ENCODE assay signal across 23 cellular contexts in genomic region chr20:49399329-49399728, GRCh38.
A peak's percentile ranks its signal among the peaks of the same experiment; 100 is the strongest.
DNase-seq lines count a peak whose midpoint lies in the region; ATAC-seq and TF ChIP-seq lines count a peak whose summit lies in the region.
"Had no signal": no experiment of that assay in that cellular context is flagged by ENCODE, and none has a peak within 500 bp of the region (broad histone marks: within the 10 kb centered on the region; RNA-seq: fewer than 3 reads in every experiment).

No MANE protein-coding gene starts in this region.

- H3K9me3 Mint-ChIP-seq in H9: peaks cover 8 to 13% of the 10 kb centered on the region in 2 experiments
- H3K9me3 Mint-ChIP-seq: activated naive CD8-positive, alpha-beta T cell treated with anti-CD3 and anti-CD28 coated beads for 36 hours; activated T-helper 1 cell treated with anti-CD3 and anti-CD28 coated beads, Interleukin-12 subunit alpha, Interleukin-12 subunit beta, Interleukin-2, Interleukin-4 antibody, amounts not matched to agents 30 ng/mL and 10 ng/mL and 1 ng/mL, durations not matched to agents 14 hours and 24 hours and 36 hours; CD4-positive, alpha-beta memory T cell; dendritic cell treated with granulocyte-macrophage colony-stimulating factor and Interleukin-4, amounts not matched to agents 40 ng/mL and 50 ng/mL, for 4 days; type B pancreatic cell had no signal

- TF ChIP-seq CTCF in fibroblast of mammary gland (conservative IDR thresholded peaks at IDR 0.05; ENCODE audit: control insufficient read depth, insufficient read depth, low read depth, low read length) (no peak), H9 (conservative IDR thresholded peaks at IDR 0.05) (no peak), PC-3 (conservative IDR thresholded peaks at IDR 0.05; ENCODE audit: low read depth, low read length) (no peak)

- WGBS in H9 (ENCODE audit: extremely low coverage, insufficient read length, low lambda C conversion rate): no CpG with 5 or more reads among the region's 5 CpGs

- H4K20me1 ChIP-seq in H9 (ENCODE audit: control insufficient read depth, insufficient read depth, insufficient read length): no peaks in the 10 kb centered on the region
- H4K20me1 ChIP-seq in PC-3 (ENCODE audit: low read length): no peaks in the 10 kb centered on the region

- no peaks in the 10 kb centered on the region for H3K27me3 ChIP-seq in rectal smooth muscle tissue (ENCODE audit: control insufficient read depth, insufficient read depth, low read length)
- H3K27me3 ChIP-seq in H9 (ENCODE audit: insufficient read depth, low read length): no peaks in the 10 kb centered on the region
- no peaks in the 10 kb centered on the region for H3K27me3 ChIP-seq in PC-3 (ENCODE audit: low read length)
- H3K27me3 ChIP-seq: pancreas had no signal

- peak overlapping the region; percentile 96 for H3K27ac ChIP-seq in rectal smooth muscle tissue (ENCODE audit: low read depth, low read length)
- H3K27ac ChIP-seq in H9 (ENCODE audit: insufficient read length, low read depth, low read length): no peak overlapping the region
- H3K27ac ChIP-seq in PC-3 (ENCODE audit: low read length): no peak overlapping the region
- H3K27ac ChIP-seq: epithelial cell of prostate, pancreas had no signal

- H3K36me3 Mint-ChIP-seq in H9 (ENCODE audit: insufficient read depth in 1 of 3, low read depth in 3 of 3): 0 out of 7 replicates have a peak, but pooled peaks cover 0 to 4% (median 4%) of the 10 kb centered on the region in 3 experiments
- H3K36me3 Mint-ChIP-seq: activated naive CD8-positive, alpha-beta T cell treated with anti-CD3 and anti-CD28 coated beads for 36 hours; CD4-positive, alpha-beta memory T cell; naive thymus-derived CD4-positive, alpha-beta T cell; type B pancreatic cell had no signal

- no peak overlapping the region for H3K14ac ChIP-seq in H9 (ENCODE audit: insufficient read depth, low read length)

- H2BK120ac ChIP-seq in H9 (ENCODE audit: low read depth, low read length, poor library complexity, severe bottlenecking): no peak overlapping the region

- H3K4me3 ChIP-seq in fibroblast of mammary gland (ENCODE audit: control insufficient read depth, low read depth, low read length) (no peak overlapping the region), rectal smooth muscle tissue (ENCODE audit: low read length) (no peak overlapping the region), PC-3 (ENCODE audit: low read length) (no peak overlapping the region)
- H3K4me3 ChIP-seq: pancreas had no signal

- CTCF ChIA-PET in PC-3 (lab: Charles Lee): no interaction called here

- peak overlapping the region in 1 of 3 experiments; percentile 49; a peak in 2 of 7 replicates for H3K27ac Mint-ChIP-seq in H9
- H3K27ac Mint-ChIP-seq: activated naive CD8-positive, alpha-beta T cell treated with anti-CD3 and anti-CD28 coated beads for 36 hours; activated T-helper 1 cell treated with anti-CD3 and anti-CD28 coated beads, Interleukin-12 subunit alpha, Interleukin-12 subunit beta, Interleukin-2, Interleukin-4 antibody, amounts not matched to agents 30 ng/mL and 10 ng/mL and 1 ng/mL, durations not matched to agents 14 hours and 24 hours and 36 hours; CD4-positive, alpha-beta memory T cell; dendritic cell treated with granulocyte-macrophage colony-stimulating factor and Interleukin-4, amounts not matched to agents 40 ng/mL and 50 ng/mL, for 4 days; memory B cell; naive thymus-derived CD4-positive, alpha-beta T cell; type B pancreatic cell had no signal

- no peak overlapping the region for H2BK15ac ChIP-seq in H9 (ENCODE audit: low read depth, low read length)

- H3K27me3 Mint-ChIP-seq in H9 (ENCODE audit: low read depth): no peaks in the 10 kb centered on the region; the same call in 1 of the 2 replicates

- no peak overlapping the region for H3K4me3 Mint-ChIP-seq in H9
- H3K4me3 Mint-ChIP-seq: activated naive CD8-positive, alpha-beta T cell treated with anti-CD3 and anti-CD28 coated beads for 36 hours; activated T-helper 1 cell treated with anti-CD3 and anti-CD28 coated beads, Interleukin-12 subunit alpha, Interleukin-12 subunit beta, Interleukin-2, Interleukin-4 antibody, amounts not matched to agents 30 ng/mL and 10 ng/mL and 1 ng/mL, durations not matched to agents 14 hours and 24 hours and 36 hours; brain; CD4-positive, alpha-beta memory T cell; dendritic cell treated with granulocyte-macrophage colony-stimulating factor and Interleukin-4, amounts not matched to agents 40 ng/mL and 50 ng/mL, for 4 days; memory B cell; naive thymus-derived CD4-positive, alpha-beta T cell; type B pancreatic cell had no signal

- no peaks in the 10 kb centered on the region for H3F3A ChIP-seq in PC-3 (ENCODE audit: low read length, unreplicated experiment)

- H2AK5ac ChIP-seq in H9 (ENCODE audit: insufficient read length, low read length): no peak overlapping the region

- no peak overlapping the region for H3K9ac ChIP-seq in rectal smooth muscle tissue (ENCODE audit: low read length)
- H3K9ac ChIP-seq in H9 (ENCODE audit: extremely low read depth, insufficient read length, low read length): no peak overlapping the region
- no peak overlapping the region for H3K9ac ChIP-seq in PC-3 (ENCODE audit: low read length)
- H3K9ac ChIP-seq: SK-N-SH had no signal

- peaks cover 6 to 13% of the 10 kb centered on the region in 2 experiments for H3K4me1 Mint-ChIP-seq in H9
- H3K4me1 Mint-ChIP-seq: activated naive CD8-positive, alpha-beta T cell treated with anti-CD3 and anti-CD28 coated beads for 36 hours; CD4-positive, alpha-beta memory T cell; memory B cell had no signal

- no peak overlapping the region for H3K56ac ChIP-seq in H9 (ENCODE audit: insufficient read length, low read depth, low read length)

- no peak overlapping the region for H3T11ph ChIP-seq in H9 (ENCODE audit: low read length)

- H3K4ac ChIP-seq in H9 (ENCODE audit: low read depth, low read length): no peak overlapping the region

- POLR2A ChIA-PET in PC-3 (lab: Charles Lee; ENCODE audit: unreplicated experiment): no interaction called here

- no peak overlapping the region for H4K91ac ChIP-seq in H9 (ENCODE audit: insufficient read length, low read depth, low read length)

- no TSS peak for BruUV-seq in PC-3 (replicated peaks; lab: Mats Ljungman, UMichigan)

- H3K23ac ChIP-seq in H9 (ENCODE audit: insufficient read length, low read depth, low read length): no peak overlapping the region

- H4K8ac ChIP-seq in H9 (replicated peaks; ENCODE audit: insufficient read length, low read depth, low read length): no peak overlapping the region

- H2BK12ac ChIP-seq in H9 (ENCODE audit: insufficient read length, low read depth, low read length): no peak overlapping the region

- H4K5ac ChIP-seq in H9 (ENCODE audit: insufficient read length, low read depth, low read length): no peak overlapping the region

- H3K79me2 ChIP-seq in H9 (ENCODE audit: insufficient read depth, low read length): no peaks in the 10 kb centered on the region
- no peaks in the 10 kb centered on the region for H3K79me2 ChIP-seq in PC-3 (ENCODE audit: low read length)

- H3K4me2 ChIP-seq in H9 (ENCODE audit: insufficient read depth, insufficient read length, low read length) (no peak overlapping the region), PC-3 (ENCODE audit: low read length) (no peak overlapping the region)
- H3K4me2 ChIP-seq: SK-N-SH had no signal

- no peak overlapping the region for H2BK20ac ChIP-seq in H9 (ENCODE audit: low read depth, low read length, poor library complexity, severe bottlenecking)

- no peak overlapping the region for H3K18ac ChIP-seq in H9 (ENCODE audit: insufficient read length, low read depth, low read length)

- no peak for ATAC-seq in PC-3
- ATAC-seq: activated CD4-positive, CD25-positive, alpha-beta regulatory T cell treated with anti-CD3 and anti-CD28 coated beads, Interleukin-2, amount 50 U/mL, for 24 hours; naive thymus-derived CD4-positive, alpha-beta T cell; pancreas had no signal

- peak; percentile 49 for DNase-seq in AG08395 (ENCODE audit: low spot score)
- DNase-seq in NCI-H2029 (lab: John Stamatoyannopoulos, UW): peak; percentile 36
- peak; percentile 52 for DNase-seq in fibroblast of mammary gland (ENCODE audit: low read depth)
- DNase-seq in T-helper 2 cell: no peak
- no peak for DNase-seq in DMS153 (lab: John Stamatoyannopoulos, UW)
- no peak for DNase-seq in H9
- no peak for DNase-seq in PC-3
- DNase-seq: activated naive CD8-positive, alpha-beta T cell treated with anti-CD3 and anti-CD28 coated beads for 36 hours; CD4-positive, alpha-beta memory T cell; hippocampal formation; naive thymus-derived CD4-positive, alpha-beta T cell; NCI-H2081 treated with DMSO at 0.1 percent for 48 hours; NCI-H69; pancreas; SK-N-SH had no signal

- no peaks in the 10 kb centered on the region for H3K23me2 ChIP-seq in H9 (ENCODE audit: insufficient read length, low read depth, low read length, poor library complexity, severe bottlenecking)

- H2AFZ ChIP-seq in H9 (ENCODE audit: low read length) (no peak overlapping the region), PC-3 (ENCODE audit: low read length) (no peak overlapping the region)

- intact Hi-C loops in PC-3 (cut with micrococcal nuclease): no loop called here

- H3K9me3 ChIP-seq in H9 (ENCODE audit: control insufficient read depth, low read depth, low read length): no peaks in the 10 kb centered on the region
- H3K9me3 ChIP-seq in PC-3 (ENCODE audit: low read length): 0 out of 2 replicates have a peak, but pooled peaks cover 8% of the 10 kb centered on the region
- H3K9me3 ChIP-seq: pancreas, SK-N-SH had no signal

- no peaks in the 10 kb centered on the region for H3K9me2 ChIP-seq in PC-3 (replicated peaks; ENCODE audit: low read length)
- H3K9me2 ChIP-seq: SK-N-SH had no signal

- H3K79me1 ChIP-seq in H9 (ENCODE audit: insufficient read depth, low read depth, low read length, poor library complexity, severe bottlenecking): no peaks in the 10 kb centered on the region

- H3K4me1 ChIP-seq in rectal smooth muscle tissue (ENCODE audit: control insufficient read depth, insufficient read depth, low read length) (peaks cover 30% of the 10 kb centered on the region), H9 (ENCODE audit: insufficient read depth, low read length) (no peaks in the 10 kb centered on the region), PC-3 (ENCODE audit: insufficient read depth, low read length) (no peaks in the 10 kb centered on the region)
- H3K4me1 ChIP-seq: pancreas had no signal

- H3K36me3 ChIP-seq in rectal smooth muscle tissue (ENCODE audit: control insufficient read depth, insufficient read depth, low read length) (no peaks in the 10 kb centered on the region), PC-3 (ENCODE audit: low read depth, low read length) (no peaks in the 10 kb centered on the region)
- H3K36me3 ChIP-seq: pancreas had no signal

- no peak overlapping the region for H2BK5ac ChIP-seq in H9 (ENCODE audit: insufficient read length, low read length)

Comparison
In these comparisons a context has a peak if more than half of its experiments do, and no peak if none do; other contexts are left out.
1. DNase-seq: peak in AG08395 (single experiment), NCI-H2029 (single experiment) and fibroblast of mammary gland (single experiment); none in T-helper 2 cell (0 of 5), DMS153 (single experiment), H9 (single experiment) and PC-3 (single experiment).